In genomic region chr2:175180701-175181103, GRCh38 we compare ENCODE assay signal across 8 cellular contexts.
A peak's percentile ranks its signal among the peaks of the same experiment; 100 is the strongest.
DNase-seq lines count a peak whose midpoint lies in the region; ATAC-seq and TF ChIP-seq lines count a peak whose summit lies in the region.

No MANE protein-coding gene starts in this region.

- DNase-seq in T47D (ENCODE audit: low read depth in 1 of 2, low spot score in 1 of 2), result peak; percentile 7 to 28
- DNase-seq in islet precursor cell, result peak; percentile 75
- DNase-seq in stimulated activated CD4-positive, alpha-beta T cell treated with anti-CD3 and anti-CD28 coated beads, Interleukin-15, amount 100 ng/mL, for 24 hours, result peak; percentile 77
- DNase-seq in NCI-H187 (lab: John Stamatoyannopoulos, UW), result no peak

- peaks cover 28% of the 10 kb centered on the region for H3F3A ChIP-seq in DOHH2 (ENCODE audit: control insufficient read depth, insufficient read depth)

- no peak for TF ChIP-seq CTCF in DOHH2 (IDR thresholded peaks at IDR 0.05; ENCODE audit: low read depth, low read length, poor library complexity, severe bottlenecking)

- H3K36me3 ChIP-seq in DOHH2 (ENCODE audit: control insufficient read depth, low read length) (peaks cover 57% of the 10 kb centered on the region), HUES6 (ENCODE audit: control insufficient read depth, insufficient read depth, low read length) (peaks cover 42% of the 10 kb centered on the region)

- no peaks in the 10 kb centered on the region for H3K27me3 ChIP-seq in DOHH2 (ENCODE audit: control insufficient read depth, low read length)
- no peaks in the 10 kb centered on the region for H3K27me3 ChIP-seq in HUES6 (ENCODE audit: control insufficient read depth, insufficient read depth, low read length)

- peaks cover 36% of the 10 kb centered on the region for H3K36me3 Mint-ChIP-seq in T-helper 1 cell treated with Interleukin-12 subunit alpha and Interleukin-12 subunit beta and Interleukin-4 antibody, amounts not matched to agents 30 μg/mL and 1 μg/mL, for 36 hours (ENCODE audit: low read depth)

- H3K4me2 ChIP-seq in DOHH2 (ENCODE audit: low read length), result peak overlapping the region; percentile 72

- peak overlapping the region; percentile 86 for H3K27ac Mint-ChIP-seq in T-helper 1 cell treated with Interleukin-12 subunit alpha and Interleukin-12 subunit beta and Interleukin-4 antibody, amounts not matched to agents 30 μg/mL and 1 μg/mL, for 36 hours

- no peaks in the 10 kb centered on the region for H3K27me3 Mint-ChIP-seq in T-helper 1 cell treated with Interleukin-12 subunit alpha and Interleukin-12 subunit beta and Interleukin-4 antibody, amounts not matched to agents 30 μg/mL and 1 μg/mL, for 36 hours (ENCODE audit: low read depth)

- H3K9me3 ChIP-seq in DOHH2 (ENCODE audit: control insufficient read depth, insufficient read depth, low read length) (no peaks in the 10 kb centered on the region), HUES6 (ENCODE audit: control insufficient read depth, insufficient read depth, low read depth, low read length) (no peaks in the 10 kb centered on the region)

- peak overlapping the region; percentile 99 for H3K4me3 ChIP-seq in DOHH2 (ENCODE audit: low read length)
- peak overlapping the region; percentile 73 for H3K4me3 ChIP-seq in HUES6 (ENCODE audit: low read depth, low read length)

- ATAC-seq in GM21367 (IDR thresholded peaks at IDR 0.05; ENCODE audit: unreplicated experiment), result peak; percentile 59

- H3K9me3 Mint-ChIP-seq in T-helper 1 cell treated with Interleukin-12 subunit alpha and Interleukin-12 subunit beta and Interleukin-4 antibody, amounts not matched to agents 30 μg/mL and 1 μg/mL, for 36 hours, result peaks cover 7% of the 10 kb centered on the region

- H3K9ac ChIP-seq in HUES6 (ENCODE audit: low read length), result peak overlapping the region; percentile 86

- H3K4me3 Mint-ChIP-seq in T-helper 1 cell treated with Interleukin-12 subunit alpha and Interleukin-12 subunit beta and Interleukin-4 antibody, amounts not matched to agents 30 μg/mL and 1 μg/mL, for 36 hours, result peak overlapping the region; percentile 97

- H3K79me2 ChIP-seq in DOHH2 (ENCODE audit: control insufficient read depth, low read length), result peaks cover 43% of the 10 kb centered on the region

- peak overlapping the region; percentile 64 for H3K27ac ChIP-seq in DOHH2 (ENCODE audit: low read depth, low read length)
- H3K27ac ChIP-seq in HUES6 (ENCODE audit: low read depth, low read length), result peak overlapping the region; percentile 66; the same call in 1 of the 2 replicates

- no peaks in the 10 kb centered on the region for H3K9me2 ChIP-seq in DOHH2 (replicated peaks; ENCODE audit: control insufficient read depth, low read length)

- peaks cover 28% of the 10 kb centered on the region for H3K4me1 ChIP-seq in DOHH2 (ENCODE audit: control insufficient read depth, low read length)
- H3K4me1 ChIP-seq in HUES6 (ENCODE audit: control insufficient read depth, insufficient read depth, low read length), result 0 out of 2 replicates have a peak, but pooled peaks cover 5% of the 10 kb centered on the region

- in situ Hi-C loops in T47D (cut with HindIII; ENCODE audit: low pct_unique_long_range_greater_than_20kb, low sequenced_read_pairs), result no loop called here

- H3K4me1 Mint-ChIP-seq in T-helper 1 cell treated with Interleukin-12 subunit alpha and Interleukin-12 subunit beta and Interleukin-4 antibody, amounts not matched to agents 30 μg/mL and 1 μg/mL, for 36 hours (ENCODE audit: low read depth), result peaks cover 26% of the 10 kb centered on the region

- peaks cover 24% of the 10 kb centered on the region for H4K20me1 ChIP-seq in DOHH2 (ENCODE audit: control insufficient read depth, insufficient read depth, low read depth, low read length)

Comparison
In these comparisons a context has a peak if more than half of its experiments do, and no peak if none do; other contexts are left out.
1. DNase-seq: peak in T47D (2 of 2), islet precursor cell (single experiment) and stimulated activated CD4-positive, alpha-beta T cell treated with anti-CD3 and anti-CD28 coated beads, Interleukin-15, amount 100 ng/mL, for 24 hours (single experiment); none in NCI-H187 (0 of 2).